21 cellular contexts compared by ENCODE assay signal in the genomic region with DNA sequence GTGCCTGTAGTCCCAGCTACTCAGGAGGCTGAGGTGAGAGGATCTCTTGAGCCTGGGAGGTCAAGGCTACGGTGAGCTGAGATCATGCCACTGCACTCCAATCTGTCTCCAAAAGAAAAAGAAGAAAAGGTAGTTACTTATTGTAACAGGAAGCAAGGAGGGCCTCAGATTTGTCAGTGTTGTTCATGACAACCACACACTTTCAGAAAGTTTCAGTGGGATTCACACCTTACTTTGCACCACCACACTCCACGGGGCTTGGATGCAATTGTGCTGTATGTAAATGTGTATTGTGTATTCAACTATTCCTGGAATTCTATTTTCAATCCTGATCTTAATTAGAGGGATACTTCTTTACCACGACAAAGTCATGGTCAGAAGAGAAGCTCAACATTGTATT.
"Had no signal": no experiment of that assay in that cellular context is flagged by ENCODE, and none has a peak within 500 bp of the region (broad histone marks: within the 10 kb centered on the region; RNA-seq: fewer than 3 reads in every experiment).

No MANE protein-coding gene starts in this region.

- H3K27ac Mint-ChIP-seq: IgD-negative memory B cell had no signal

- H3K9me3 ChIP-seq: SK-N-SH had no signal

- H3K4me2 ChIP-seq: KMS-11, SK-N-SH had no signal

- H3K9ac ChIP-seq: KMS-11, SK-N-SH had no signal

- H3K4me3 ChIP-seq: K562 had no signal

- H3K4me1 Mint-ChIP-seq: IgD-negative memory B cell had no signal

- DNase-seq: Kasumi-1, MM.1S, NCI-H1092 treated with DMSO at 0.1 percent for 48 hours, NCI-H1436, NCI-H187, NCI-H2029, NCI-H2081 treated with DMSO at 0.1 percent for 48 hours, NCI-H2171, NCI-H226, NCI-H446, NCI-H510A, NCI-H524 treated with DMSO at 0.1 percent for 48 hours, NCI-H69, NCI-H774, SHP77, SK-N-SH had no signal

- H3K27ac ChIP-seq: HL-60, KMS-11, RWPE1 had no signal

- ATAC-seq: K562 had no signal

- H3K4me3 Mint-ChIP-seq: IgD-negative memory B cell had no signal

- H3K9me3 Mint-ChIP-seq: IgD-negative memory B cell had no signal
